Comparison of ENCODE assay signal across 8 cellular contexts in the genomic region with DNA sequence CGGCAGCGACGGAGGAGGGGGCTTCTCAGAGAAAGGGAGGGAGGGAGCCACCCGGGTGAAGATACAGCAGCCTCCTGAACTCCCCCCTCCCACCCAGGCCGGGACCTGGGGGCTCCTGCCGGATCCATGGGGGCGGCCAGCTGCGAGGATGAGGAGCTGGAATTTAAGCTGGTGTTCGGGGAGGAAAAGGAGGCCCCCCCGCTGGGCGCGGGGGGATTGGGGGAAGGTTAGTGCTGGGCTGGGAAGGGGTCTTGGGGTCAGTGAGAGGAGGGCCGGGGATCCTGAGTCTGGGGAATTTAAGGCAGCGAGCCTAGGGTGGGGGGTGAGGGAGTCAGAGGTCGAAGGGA. TPM values are rescaled to one million over a fixed set of nuclear protein-coding genes. Genes with fewer than 3 reads are reported as not detected.
DNase-seq lines count a peak whose midpoint lies in the region; ATAC-seq and TF ChIP-seq lines count a peak whose summit lies in the region.

No MANE protein-coding gene starts in this region.

- in situ Hi-C loops in astrocyte of the spinal cord (cut with HindIII; ENCODE audit: low sequenced_read_pairs): no loop called here

- no peaks in the 10 kb centered on the region for H3K27me3 ChIP-seq in thoracic aorta (replicated peaks; ENCODE audit: insufficient read depth)

- H3K36me3 ChIP-seq in thoracic aorta: peaks cover 6% of the 10 kb centered on the region

- intact Hi-C loops in lower leg skin (cut with DNase I; ENCODE audit: low total_unique reads): loop anchor here (5.0 kb wide), 1 partner anchor 59 kb away; a partner anchor contains a TSS

- peak overlapping the region; percentile 98 for H3K27ac ChIP-seq in thoracic aorta

- H3K9me3 ChIP-seq in thoracic aorta: no peaks in the 10 kb centered on the region

- peak overlapping the region; percentile 94 for H3K4me3 ChIP-seq in astrocyte of the spinal cord (ENCODE audit: low read depth, low read length)
- H3K4me3 ChIP-seq in lower leg skin (ENCODE audit: low read depth, poor library complexity, severe bottlenecking): peak overlapping the region; percentile 49
- H3K4me3 ChIP-seq in thoracic aorta: peak overlapping the region; percentile 97

- peaks cover 10 to 38% of the 10 kb centered on the region in 2 donors for H3K4me1 ChIP-seq in thoracic aorta (ENCODE audit: control insufficient read depth in 1 of 2, low read depth in 2 of 2)

- WGBS in lower leg skin, 2 donors: 4 to 6% methylated on average over 15 of the region's 15 CpGs

- TF ChIP-seq CTCF in astrocyte of the spinal cord (IDR thresholded peaks at IDR 0.05; ENCODE audit: low read depth, low read length) (no peak), lower leg skin (IDR thresholded peaks at IDR 0.05) (no peak), thoracic aorta (IDR thresholded peaks at IDR 0.05) (no peak)

- DNase-seq in NCI-H82 (lab: John Stamatoyannopoulos, UW) (peak; percentile 72), NCI-H82 treated with DMSO at 0.1 percent for 48 hours (lab: John Stamatoyannopoulos, UW; ENCODE audit: unreplicated experiment) (no peak), astrocyte of the spinal cord (ENCODE audit: low read depth, low spot score) (no peak), lower leg skin (ENCODE audit: low spot score in 2 of 2) (no peak), thoracic aorta (ENCODE audit: low spot score) (no peak), kidney tubule cell (ENCODE audit: low spot score) (no peak), NK-92 (lab: John Stamatoyannopoulos, UW; ENCODE audit: unreplicated experiment) (no peak)

- TF ChIP-seq POLR2A in lower leg skin (IDR thresholded peaks at IDR 0.05): no peak

- ATAC-seq in thoracic aorta (ENCODE audit: insufficient number of reproducible peaks, low FRiP score, low read depth): no peak
- no peak for ATAC-seq in HG02571 (IDR thresholded peaks at IDR 0.05; ENCODE audit: unreplicated experiment)

RNA-seq across cellular contexts. Expression of a gene that starts 0.2 kb away (rescaled TPM):
- 10 to 100 TPM in 3 of 4 donors, 1 to 10 TPM in 1; 8.3 to 26.1 (median 14.0) TPM for total RNA-seq in lower leg skin
- 10 to 100 TPM; 62.0 to 84.5 TPM for total RNA-seq in thoracic aorta

RNA-seq across cellular contexts. Expression of a gene that starts 28.4 kb away (rescaled TPM):
- total RNA-seq in lower leg skin (10 to 100 TPM in 1 of 4 donors, 1 to 10 TPM in 3; 6.3 to 18.0 (median 7.2) TPM), thoracic aorta (10 to 100 TPM in 1 of 2 donors, 1 to 10 TPM in 1; 6.8 to 17.9 TPM)

RNA-seq across cellular contexts. Expression of a gene that starts 30.6 kb away (rescaled TPM):
- total RNA-seq in lower leg skin (10 to 100 TPM; 17.7 to 37.8 (median 23.5) TPM), thoracic aorta (10 to 100 TPM in 1 of 2 donors, 1 to 10 TPM in 1; 9.5 to 11.6 TPM)

RNA-seq across cellular contexts. Expression of a gene that starts 33.3 kb away (rescaled TPM):
- total RNA-seq in lower leg skin: 10 to 100 TPM in 3 of 4 donors, 1 to 10 TPM in 1; 6.7 to 22.8 (median 16.5) TPM
- total RNA-seq in thoracic aorta: 10 to 100 TPM; 25.5 to 28.7 TPM

RNA-seq across cellular contexts. Expression of a gene that starts 56.9 kb away (rescaled TPM):
- total RNA-seq in lower leg skin (100 to 1,000 TPM in 1 of 4 donors, 10 to 100 TPM in 3; 58.9 to 118 (median 70.9) TPM), thoracic aorta (10 to 100 TPM in 1 of 2 donors, 1 to 10 TPM in 1; 8.9 to 13.1 TPM)
